22 cellular contexts compared by ENCODE assay signal in genomic region chr3:124336067-124336656, GRCh38.
"Had no signal": no experiment of that assay in that cellular context is flagged by ENCODE, and none has a peak within 500 bp of the region (broad histone marks: within the 10 kb centered on the region; RNA-seq: fewer than 3 reads in every experiment).

No MANE protein-coding gene starts in this region.

- H3K4me3 ChIP-seq: cardiac muscle cell had no signal

- H3K4me1 Mint-ChIP-seq: activated B cell treated with CpG ODN at 0.5 μM for 24 hours; activated CD4-positive, alpha-beta T cell treated with anti-CD3 and anti-CD28 coated beads, Interleukin-2, amount 10 ng/mL, durations not matched to agents 7 days and 5 days; activated naive CD8-positive, alpha-beta T cell treated with anti-CD3 and anti-CD28 coated beads for 36 hours had no signal

- H3K4me3 Mint-ChIP-seq: activated B cell treated with CpG ODN at 0.5 μM for 24 hours; activated CD4-positive, alpha-beta memory T cell treated with anti-CD3 and anti-CD28 coated beads for 36 hours; activated CD4-positive, alpha-beta T cell treated with anti-CD3 and anti-CD28 coated beads, Interleukin-2, amount 10 ng/mL, durations not matched to agents 7 days and 5 days; activated naive CD4-positive, alpha-beta T cell treated with anti-CD3 and anti-CD28 coated beads for 36 hours; activated naive CD8-positive, alpha-beta T cell treated with anti-CD3 and anti-CD28 coated beads for 36 hours; activated T-cell treated with anti-CD3 and anti-CD28 coated beads, Interleukin-2, amount 50 U/mL, for 4 hours had no signal

- ATAC-seq: activated T-cell treated with anti-CD3 and anti-CD28 coated beads, Interleukin-2, amount 50 U/mL, for 4 hours; PC-3 had no signal

- H3K4me2 ChIP-seq: KMS-11 had no signal

- H3K9ac ChIP-seq: KMS-11 had no signal

- DNase-seq: activated B cell treated with CpG ODN at 0.5 μM for 24 hours; activated CD4-positive, alpha-beta memory T cell treated with anti-CD3 and anti-CD28 coated beads for 36 hours; activated CD4-positive, alpha-beta T cell treated with anti-CD3 and anti-CD28 coated beads for 1 hour; activated CD4-positive, alpha-beta T cell treated with anti-CD3 and anti-CD28 coated beads, Interleukin-2, amount 10 ng/mL, durations not matched to agents 7 days and 5 days; activated CD8-positive, alpha-beta memory T cell treated with anti-CD3 and anti-CD28 coated beads for 24 hours; activated gamma-delta T cell; activated naive CD4-positive, alpha-beta T cell treated with anti-CD3 and anti-CD28 coated beads for 36 hours; activated naive CD8-positive, alpha-beta T cell treated with anti-CD3 and anti-CD28 coated beads for 36 hours; activated T-cell treated with anti-CD3 and anti-CD28 coated beads, Interleukin-2, amount 50 U/mL, for 4 hours; brain microvascular endothelial cell; NCI-H1092; NCI-H1417 treated with DMSO at 0.1 percent for 48 hours; NCI-H1694; NCI-H2081; NCI-H345; NCI-H510A; PC-3; SHP77 treated with DMSO at 0.1 percent for 48 hours; T-helper 2 cell; T1000 had no signal

- H3K36me3 Mint-ChIP-seq: activated CD4-positive, alpha-beta memory T cell treated with anti-CD3 and anti-CD28 coated beads for 36 hours; activated naive CD8-positive, alpha-beta T cell treated with anti-CD3 and anti-CD28 coated beads for 36 hours had no signal

- H3K36me3 ChIP-seq: brain microvascular endothelial cell, cardiac muscle cell had no signal

- H3K27ac Mint-ChIP-seq: activated B cell treated with CpG ODN at 0.5 μM for 24 hours; activated CD4-positive, alpha-beta memory T cell treated with anti-CD3 and anti-CD28 coated beads for 36 hours; activated CD4-positive, alpha-beta T cell treated with anti-CD3 and anti-CD28 coated beads, Interleukin-2, amount 10 ng/mL, durations not matched to agents 7 days and 5 days; activated naive CD4-positive, alpha-beta T cell treated with anti-CD3 and anti-CD28 coated beads for 36 hours; activated naive CD8-positive, alpha-beta T cell treated with anti-CD3 and anti-CD28 coated beads for 36 hours had no signal

- H3K27me3 ChIP-seq: brain microvascular endothelial cell, cardiac muscle cell had no signal

- H3K27ac ChIP-seq: brain microvascular endothelial cell, cardiac muscle cell, KMS-11 had no signal
